14 cellular contexts compared by ENCODE assay signal in genomic region chr2:25373269-25373981, GRCh38. TPM values are rescaled to one million over a fixed set of nuclear protein-coding genes. Genes with fewer than 3 reads are reported as not detected.
DNase-seq lines count a peak whose midpoint lies in the region; ATAC-seq and TF ChIP-seq lines count a peak whose summit lies in the region.
"Had no signal": no experiment of that assay in that cellular context is flagged by ENCODE, and none has a peak within 500 bp of the region (broad histone marks: within the 10 kb centered on the region; RNA-seq: fewer than 3 reads in every experiment).

No MANE protein-coding gene starts in this region.

- peak overlapping the region; percentile 52 to 61 for H3K27ac ChIP-seq in breast epithelium
- H3K27ac ChIP-seq: HL-60 had no signal

- H3K36me3 ChIP-seq in breast epithelium (no peaks in the 10 kb centered on the region), mucosa of descending colon (ENCODE audit: low read depth) (no peaks in the 10 kb centered on the region)

- H3K9me3 ChIP-seq in breast epithelium (no peaks in the 10 kb centered on the region), mucosa of descending colon (no peaks in the 10 kb centered on the region)

- DNase-seq in DMS153 (lab: John Stamatoyannopoulos, UW) (peak; percentile 75), NCI-H1092 treated with DMSO at 0.1 percent for 48 hours (lab: John Stamatoyannopoulos, UW) (peak; percentile 90), breast epithelium (ENCODE audit: low spot score in 2 of 2) (peak; percentile 52 to 58), mucosa of descending colon (peak; percentile 63 to 76 (median 75)), kidney glomerular epithelial cell (lab: John Stamatoyannopoulos, UW) (no peak)
- DNase-seq: activated naive CD4-positive, alpha-beta T cell treated with anti-CD3 and anti-CD28 coated beads for 36 hours; CD8-positive, alpha-beta memory T cell; HFFc6; stimulated activated naive CD4-positive, alpha-beta T cell treated with Interleukin-2 at 50 U/mL for 16 hours had no signal

- H3K4me1 ChIP-seq in breast epithelium = peaks cover 3 to 8% of the 10 kb centered on the region in 2 donors
- H3K4me1 ChIP-seq in mucosa of descending colon (ENCODE audit: low read depth) = peaks cover 21% of the 10 kb centered on the region

- H3K4me3 ChIP-seq in breast epithelium (no peak overlapping the region), mucosa of descending colon (no peak overlapping the region)
- H3K4me3 ChIP-seq: skin epidermis had no signal

- TF ChIP-seq POLR2A in breast epithelium (IDR thresholded peaks at IDR 0.05) = no peak

- intact Hi-C loops in breast epithelium (cut with DNase I; ENCODE audit: low total_unique reads) = no loop called here
- intact Hi-C loops in mucosa of descending colon (cut with DNase I, micrococcal nuclease) = no loop called here

- H3K27me3 ChIP-seq in breast epithelium = no peaks in the 10 kb centered on the region

- ATAC-seq in mucosa of descending colon = peak; percentile 69
- no peak for ATAC-seq in GM21619 (IDR thresholded peaks at IDR 0.05; ENCODE audit: unreplicated experiment)
- no peak for ATAC-seq in GM19328 (IDR thresholded peaks at IDR 0.05; ENCODE audit: unreplicated experiment)
- ATAC-seq in HG03469 (IDR thresholded peaks at IDR 0.05; ENCODE audit: unreplicated experiment) = no peak

- TF ChIP-seq CTCF in breast epithelium (IDR thresholded peaks at IDR 0.05) (no peak), mucosa of descending colon (IDR thresholded peaks at IDR 0.05) (no peak)

RNA-seq across cellular contexts. Expression of gene DNMT3A, which starts 31.7 kb away (rescaled TPM):
- 10 to 100 TPM in 2 of 3 donors, 1 to 10 TPM in 1; 8.2 to 21.7 (median 20.0) TPM for total RNA-seq in breast epithelium
- total RNA-seq in mucosa of descending colon = 10 to 100 TPM; 31.2 to 50.8 (median 33.0) TPM
